ENCODE assay signal across 10 cellular contexts in the genomic region with DNA sequence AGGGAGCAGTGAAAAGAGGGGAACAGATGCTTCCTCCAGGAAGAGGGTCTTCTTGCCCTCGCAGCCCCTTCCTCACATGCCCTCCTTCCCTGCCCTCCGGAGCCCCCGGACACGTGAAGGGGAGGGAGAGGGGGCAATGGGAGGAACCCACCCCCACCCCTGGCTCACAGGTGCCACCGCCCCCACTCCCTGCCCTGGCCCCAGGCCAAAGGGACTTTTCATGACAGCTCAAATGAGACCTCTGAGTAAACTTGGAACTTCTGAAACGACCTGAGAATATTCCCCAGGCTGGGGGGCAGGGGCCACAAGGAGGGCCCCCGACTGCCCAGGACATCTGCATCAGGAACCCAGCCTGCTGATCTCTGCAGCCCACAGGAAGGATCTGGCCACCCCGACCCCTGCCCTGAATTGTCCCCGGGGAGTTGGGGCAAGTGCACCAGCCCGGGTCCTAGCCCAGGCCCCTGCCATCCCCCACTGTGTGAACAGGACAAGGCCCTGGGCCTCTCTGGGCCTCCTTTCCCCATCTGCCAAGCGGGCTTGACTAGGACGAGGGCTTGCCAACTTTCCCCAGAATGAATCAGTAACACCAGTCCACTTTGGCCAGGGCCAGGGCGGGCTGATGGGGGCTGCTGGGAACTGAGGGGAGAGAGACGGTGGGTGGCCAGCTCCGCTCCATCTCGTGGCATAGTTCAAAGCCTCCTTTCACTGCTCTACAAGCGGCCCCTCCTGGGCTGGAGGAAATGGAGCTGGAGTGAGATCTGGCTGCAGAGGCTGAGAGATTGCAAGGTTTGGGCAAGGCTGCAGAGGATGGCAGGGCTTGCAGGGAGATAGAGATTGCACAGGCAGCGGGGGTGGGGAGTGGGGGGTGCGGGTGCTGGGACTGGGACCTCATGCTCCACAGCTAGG. TPM values are rescaled to one million over a fixed set of nuclear protein-coding genes. Genes with fewer than 3 reads are reported as not detected.
A peak's percentile ranks its signal among the peaks of the same experiment; 100 is the strongest.
DNase-seq lines count a peak whose midpoint lies in the region; ATAC-seq and TF ChIP-seq lines count a peak whose summit lies in the region.
"Had no signal": no experiment of that assay in that cellular context is flagged by ENCODE, and none has a peak within 500 bp of the region (broad histone marks: within the 10 kb centered on the region; RNA-seq: fewer than 3 reads in every experiment).

No MANE protein-coding gene starts in this region.

- ATAC-seq in activated B cell treated with CpG ODN at 0.5 μM for 24 hours (ENCODE audit: low read depth): peak; percentile 8
- ATAC-seq in activated naive CD8-positive, alpha-beta T cell treated with anti-CD3 and anti-CD28 coated beads, Interleukin-2, amount 50 U/mL, for 24 hours: no peak
- ATAC-seq in GM19328 (IDR thresholded peaks at IDR 0.05; ENCODE audit: unreplicated experiment): no peak
- ATAC-seq in HG03378 (IDR thresholded peaks at IDR 0.05; ENCODE audit: unreplicated experiment): no peak
- ATAC-seq: HCT116 had no signal

- peaks cover 89% of the 10 kb centered on the region for H3K4me1 Mint-ChIP-seq in activated B cell treated with CpG ODN at 0.5 μM for 24 hours
- peaks cover 69% of the 10 kb centered on the region for H3K4me1 Mint-ChIP-seq in activated naive CD8-positive, alpha-beta T cell treated with anti-CD3 and anti-CD28 coated beads, Interleukin-2, amount 50 U/mL, for 24 hours

- H3K4me3 ChIP-seq in GM12875 (ENCODE audit: low read depth, low read length): peak overlapping the region; percentile 57

- CTCF ChIA-PET in activated B cell treated with CpG ODN at 0.5 μM for 24 hours (lab: Charles Lee): interaction anchor here (0.6 to 8.8 kb wide), 11 partner anchors 14 to 175 kb away, joined by 3 to 53 read pairs (median 3); no protein-coding TSS in a partner anchor

- intact Hi-C loops in activated B cell treated with CpG ODN at 0.5 μM for 24 hours (cut with micrococcal nuclease): no loop called here

- POLR2A ChIA-PET in activated B cell treated with CpG ODN at 0.5 μM for 24 hours (lab: Charles Lee): interaction anchor here (0.6 to 13.6 kb wide), 17 partner anchors 10 to 278 kb away, joined by 3 to 1103 read pairs (median 5); a partner anchor contains a TSS

- peak; percentile 62 for DNase-seq in activated B cell treated with CpG ODN at 0.5 μM for 24 hours
- peak; percentile 87 for DNase-seq in activated naive CD8-positive, alpha-beta T cell treated with anti-CD3 and anti-CD28 coated beads, Interleukin-2, amount 50 U/mL, for 24 hours
- peak; percentile 72 to 73 for DNase-seq in stimulated activated CD4-positive, alpha-beta T cell treated with anti-CD3 and anti-CD28 coated beads, Interleukin-2, amount 100 ng/mL, for 48 hours
- no peak for DNase-seq in GDM1 (lab: John Stamatoyannopoulos, UW)
- no peak for DNase-seq in middle frontal gyrus (ENCODE audit: extremely low spot score, low spot score)
- DNase-seq: KBM-7 had no signal

- H3K4me3 Mint-ChIP-seq in activated B cell treated with CpG ODN at 0.5 μM for 24 hours: peak overlapping the region; percentile 81
- H3K4me3 Mint-ChIP-seq in activated naive CD8-positive, alpha-beta T cell treated with anti-CD3 and anti-CD28 coated beads, Interleukin-2, amount 50 U/mL, for 24 hours: peak overlapping the region; percentile 100

- TF ChIP-seq CTCF in GM12875 (IDR thresholded peaks at IDR 0.05; ENCODE audit: borderline replicate concordance, insufficient read depth, low read depth, low read length): no peak
- TF ChIP-seq CTCF in activated B cell treated with CpG ODN at 0.5 μM for 24 hours (IDR thresholded peaks at IDR 0.05): no peak

- H3K27me3 Mint-ChIP-seq in activated B cell treated with CpG ODN at 0.5 μM for 24 hours: no peaks in the 10 kb centered on the region
- no peaks in the 10 kb centered on the region for H3K27me3 Mint-ChIP-seq in activated naive CD8-positive, alpha-beta T cell treated with anti-CD3 and anti-CD28 coated beads, Interleukin-2, amount 50 U/mL, for 24 hours

- no peaks in the 10 kb centered on the region for H3K9me3 Mint-ChIP-seq in activated B cell treated with CpG ODN at 0.5 μM for 24 hours
- no peaks in the 10 kb centered on the region for H3K9me3 Mint-ChIP-seq in activated naive CD8-positive, alpha-beta T cell treated with anti-CD3 and anti-CD28 coated beads, Interleukin-2, amount 50 U/mL, for 24 hours

- H3K27ac Mint-ChIP-seq in activated B cell treated with CpG ODN at 0.5 μM for 24 hours: peak overlapping the region; percentile 96
- H3K27ac Mint-ChIP-seq in activated naive CD8-positive, alpha-beta T cell treated with anti-CD3 and anti-CD28 coated beads, Interleukin-2, amount 50 U/mL, for 24 hours: peak overlapping the region; percentile 98

- H3K36me3 Mint-ChIP-seq in activated B cell treated with CpG ODN at 0.5 μM for 24 hours (ENCODE audit: low read depth): peaks cover 77% of the 10 kb centered on the region
- H3K36me3 Mint-ChIP-seq in activated naive CD8-positive, alpha-beta T cell treated with anti-CD3 and anti-CD28 coated beads, Interleukin-2, amount 50 U/mL, for 24 hours (ENCODE audit: low read depth): peaks cover 79% of the 10 kb centered on the region

RNA-seq across cellular contexts. Expression of a gene that starts 3.8 kb away (rescaled TPM):
- 144 and 167 TPM in 2 replicates for total RNA-seq in activated B cell treated with CpG ODN at 0.5 μM for 24 hours

Comparison
In these comparisons a context has a peak if more than half of its experiments do, and no peak if none do; other contexts are left out.
1. DNase-seq: peak in activated B cell treated with CpG ODN at 0.5 μM for 24 hours (single experiment), activated naive CD8-positive, alpha-beta T cell treated with anti-CD3 and anti-CD28 coated beads, Interleukin-2, amount 50 U/mL, for 24 hours (single experiment) and stimulated activated CD4-positive, alpha-beta T cell treated with anti-CD3 and anti-CD28 coated beads, Interleukin-2, amount 100 ng/mL, for 48 hours (2 of 2); none in GDM1 (single experiment) and middle frontal gyrus (single experiment).